Comparison of ENCODE assay signal across 9 cellular contexts in genomic region chr17:27379863-27380533, GRCh38.
DNase-seq lines count a peak whose midpoint lies in the region; ATAC-seq and TF ChIP-seq lines count a peak whose summit lies in the region.
"Had no signal": no experiment of that assay in that cellular context is flagged by ENCODE, and none has a peak within 500 bp of the region (broad histone marks: within the 10 kb centered on the region; RNA-seq: fewer than 3 reads in every experiment).

No MANE protein-coding gene starts in this region.

- TF ChIP-seq CTCF in mucosa of descending colon (IDR thresholded peaks at IDR 0.05): no peak

- H3K4me1 Mint-ChIP-seq in T-helper 1 cell treated with Interleukin-12 subunit alpha and Interleukin-12 subunit beta and Interleukin-4 antibody, amounts not matched to agents 30 μg/mL and 1 μg/mL, for 36 hours (ENCODE audit: low read depth): peaks cover 3% of the 10 kb centered on the region
- H3K4me1 Mint-ChIP-seq in dendritic cell treated with granulocyte-macrophage colony-stimulating factor and Interleukin-4, amounts not matched to agents 40 ng/mL and 50 ng/mL, for 4 days (ENCODE audit: low read depth): peaks cover 18% of the 10 kb centered on the region

- peaks cover 2% of the 10 kb centered on the region for H3K36me3 Mint-ChIP-seq in T-helper 1 cell treated with Interleukin-12 subunit alpha and Interleukin-12 subunit beta and Interleukin-4 antibody, amounts not matched to agents 30 μg/mL and 1 μg/mL, for 36 hours (ENCODE audit: low read depth)
- no peaks in the 10 kb centered on the region for H3K36me3 Mint-ChIP-seq in dendritic cell treated with granulocyte-macrophage colony-stimulating factor and Interleukin-4, amounts not matched to agents 40 ng/mL and 50 ng/mL, for 4 days (ENCODE audit: low read depth)
- H3K36me3 Mint-ChIP-seq: CD4-positive, alpha-beta memory T cell had no signal

- no peaks in the 10 kb centered on the region for H3K27me3 ChIP-seq in aorta (ENCODE audit: control insufficient read depth in 1 of 2, insufficient read depth in 2 of 2, low read length in 1 of 2)

- intact Hi-C loops in dendritic cell treated with granulocyte-macrophage colony-stimulating factor and Interleukin-4, amounts not matched to agents 40 ng/mL and 50 ng/mL, for 4 days (cut with micrococcal nuclease): no loop called here
- intact Hi-C loops in mucosa of descending colon (cut with DNase I, micrococcal nuclease): loop anchor here in 1 of 2 donors (10.0 kb wide), 1 partner anchor 65 kb away; no protein-coding TSS in a partner anchor
- intact Hi-C loops in aorta (cut with DNase I): loop anchor here (5.0 to 10.0 kb wide), 2 partner anchors 77 to 225 kb away; partner anchors contain the start of gene KSR1 (in 1 of the 2)

- peak; percentile 64 for ATAC-seq in mucosa of descending colon
- ATAC-seq in aorta (ENCODE audit: low FRiP score): peak; percentile 80
- ATAC-seq in HG03108 (IDR thresholded peaks at IDR 0.05; ENCODE audit: unreplicated experiment): no peak
- ATAC-seq in GM18861 (IDR thresholded peaks at IDR 0.05; ENCODE audit: unreplicated experiment): no peak

- H3K4me1 ChIP-seq in mucosa of descending colon (ENCODE audit: low read depth) (peaks cover 9% of the 10 kb centered on the region), aorta (ENCODE audit: control insufficient read depth in 1 of 2, insufficient read depth in 2 of 2, low read length in 2 of 2) (no peaks in the 10 kb centered on the region)

- no peak overlapping the region for H3K4me3 Mint-ChIP-seq in T-helper 1 cell treated with Interleukin-12 subunit alpha and Interleukin-12 subunit beta and Interleukin-4 antibody, amounts not matched to agents 30 μg/mL and 1 μg/mL, for 36 hours
- H3K4me3 Mint-ChIP-seq in dendritic cell treated with granulocyte-macrophage colony-stimulating factor and Interleukin-4, amounts not matched to agents 40 ng/mL and 50 ng/mL, for 4 days: peak overlapping the region; percentile 55
- H3K4me3 Mint-ChIP-seq: CD4-positive, alpha-beta memory T cell had no signal

- peaks cover 4% of the 10 kb centered on the region for H3K9me3 ChIP-seq in mucosa of descending colon
- H3K9me3 ChIP-seq in aorta (ENCODE audit: control insufficient read depth, low read length): no peaks in the 10 kb centered on the region

- peaks cover 7% of the 10 kb centered on the region for H3K9me3 Mint-ChIP-seq in T-helper 1 cell treated with Interleukin-12 subunit alpha and Interleukin-12 subunit beta and Interleukin-4 antibody, amounts not matched to agents 30 μg/mL and 1 μg/mL, for 36 hours
- H3K9me3 Mint-ChIP-seq in dendritic cell treated with granulocyte-macrophage colony-stimulating factor and Interleukin-4, amounts not matched to agents 40 ng/mL and 50 ng/mL, for 4 days: peaks cover 4% of the 10 kb centered on the region

- H3K4me3 ChIP-seq in mucosa of descending colon (no peak overlapping the region), aorta (ENCODE audit: low read length in 2 of 2) (no peak overlapping the region)

- H3K36me3 ChIP-seq in mucosa of descending colon (ENCODE audit: low read depth) (no peaks in the 10 kb centered on the region), aorta (ENCODE audit: control insufficient read depth in 1 of 2, insufficient read depth in 2 of 2, low read length in 1 of 2) (no peaks in the 10 kb centered on the region)

- WGBS in aorta, 2 donors: 2 to 4% methylated on average over 21 of the region's 21 CpGs

- peaks cover 26% of the 10 kb centered on the region for H3K27me3 Mint-ChIP-seq in T-helper 1 cell treated with Interleukin-12 subunit alpha and Interleukin-12 subunit beta and Interleukin-4 antibody, amounts not matched to agents 30 μg/mL and 1 μg/mL, for 36 hours (ENCODE audit: low read depth)
- H3K27me3 Mint-ChIP-seq in dendritic cell treated with granulocyte-macrophage colony-stimulating factor and Interleukin-4, amounts not matched to agents 40 ng/mL and 50 ng/mL, for 4 days: peaks cover 25% of the 10 kb centered on the region

- H3K27ac ChIP-seq in aorta (ENCODE audit: low read depth in 1 of 2, low read length in 2 of 2): peak overlapping the region in 1 of 2 donors; percentile 19

- DNase-seq in T-helper 1 cell: no peak
- peak; percentile 39 to 66 (median 60) for DNase-seq in mucosa of descending colon
- peak; percentile 89 to 91 for DNase-seq in aorta
- no peak for DNase-seq in NCI-H1436 treated with DMSO at 0.1 percent for 48 hours (lab: John Stamatoyannopoulos, UW)
- DNase-seq: CD4-positive, alpha-beta memory T cell had no signal

- peak overlapping the region; percentile 7 for H3K27ac Mint-ChIP-seq in T-helper 1 cell treated with Interleukin-12 subunit alpha and Interleukin-12 subunit beta and Interleukin-4 antibody, amounts not matched to agents 30 μg/mL and 1 μg/mL, for 36 hours
- H3K27ac Mint-ChIP-seq in dendritic cell treated with granulocyte-macrophage colony-stimulating factor and Interleukin-4, amounts not matched to agents 40 ng/mL and 50 ng/mL, for 4 days: peak overlapping the region; percentile 25

Comparison
In these comparisons a context has a peak if more than half of its experiments do, and no peak if none do; other contexts are left out.
1. DNase-seq: peak in mucosa of descending colon (3 of 3) and aorta (2 of 2); none in T-helper 1 cell (0 of 5) and NCI-H1436 treated with DMSO at 0.1 percent for 48 hours (single experiment).
2. ATAC-seq: peak in mucosa of descending colon (single experiment) and aorta (single experiment); none in HG03108 (single experiment) and GM18861 (single experiment).